ENCODE assay signal across 1 cellular context in genomic region chr5:132389051-132389331, GRCh38.
TF ChIP-seq lines count a peak whose summit lies in the region.

No MANE protein-coding gene starts in this region.

TF ChIP-seq in GM23338, 12 proteins besides CTCF, POLR2A, EP300 and RAD21 (continued from another document):
- TF ChIP-seq, protein P1, sequence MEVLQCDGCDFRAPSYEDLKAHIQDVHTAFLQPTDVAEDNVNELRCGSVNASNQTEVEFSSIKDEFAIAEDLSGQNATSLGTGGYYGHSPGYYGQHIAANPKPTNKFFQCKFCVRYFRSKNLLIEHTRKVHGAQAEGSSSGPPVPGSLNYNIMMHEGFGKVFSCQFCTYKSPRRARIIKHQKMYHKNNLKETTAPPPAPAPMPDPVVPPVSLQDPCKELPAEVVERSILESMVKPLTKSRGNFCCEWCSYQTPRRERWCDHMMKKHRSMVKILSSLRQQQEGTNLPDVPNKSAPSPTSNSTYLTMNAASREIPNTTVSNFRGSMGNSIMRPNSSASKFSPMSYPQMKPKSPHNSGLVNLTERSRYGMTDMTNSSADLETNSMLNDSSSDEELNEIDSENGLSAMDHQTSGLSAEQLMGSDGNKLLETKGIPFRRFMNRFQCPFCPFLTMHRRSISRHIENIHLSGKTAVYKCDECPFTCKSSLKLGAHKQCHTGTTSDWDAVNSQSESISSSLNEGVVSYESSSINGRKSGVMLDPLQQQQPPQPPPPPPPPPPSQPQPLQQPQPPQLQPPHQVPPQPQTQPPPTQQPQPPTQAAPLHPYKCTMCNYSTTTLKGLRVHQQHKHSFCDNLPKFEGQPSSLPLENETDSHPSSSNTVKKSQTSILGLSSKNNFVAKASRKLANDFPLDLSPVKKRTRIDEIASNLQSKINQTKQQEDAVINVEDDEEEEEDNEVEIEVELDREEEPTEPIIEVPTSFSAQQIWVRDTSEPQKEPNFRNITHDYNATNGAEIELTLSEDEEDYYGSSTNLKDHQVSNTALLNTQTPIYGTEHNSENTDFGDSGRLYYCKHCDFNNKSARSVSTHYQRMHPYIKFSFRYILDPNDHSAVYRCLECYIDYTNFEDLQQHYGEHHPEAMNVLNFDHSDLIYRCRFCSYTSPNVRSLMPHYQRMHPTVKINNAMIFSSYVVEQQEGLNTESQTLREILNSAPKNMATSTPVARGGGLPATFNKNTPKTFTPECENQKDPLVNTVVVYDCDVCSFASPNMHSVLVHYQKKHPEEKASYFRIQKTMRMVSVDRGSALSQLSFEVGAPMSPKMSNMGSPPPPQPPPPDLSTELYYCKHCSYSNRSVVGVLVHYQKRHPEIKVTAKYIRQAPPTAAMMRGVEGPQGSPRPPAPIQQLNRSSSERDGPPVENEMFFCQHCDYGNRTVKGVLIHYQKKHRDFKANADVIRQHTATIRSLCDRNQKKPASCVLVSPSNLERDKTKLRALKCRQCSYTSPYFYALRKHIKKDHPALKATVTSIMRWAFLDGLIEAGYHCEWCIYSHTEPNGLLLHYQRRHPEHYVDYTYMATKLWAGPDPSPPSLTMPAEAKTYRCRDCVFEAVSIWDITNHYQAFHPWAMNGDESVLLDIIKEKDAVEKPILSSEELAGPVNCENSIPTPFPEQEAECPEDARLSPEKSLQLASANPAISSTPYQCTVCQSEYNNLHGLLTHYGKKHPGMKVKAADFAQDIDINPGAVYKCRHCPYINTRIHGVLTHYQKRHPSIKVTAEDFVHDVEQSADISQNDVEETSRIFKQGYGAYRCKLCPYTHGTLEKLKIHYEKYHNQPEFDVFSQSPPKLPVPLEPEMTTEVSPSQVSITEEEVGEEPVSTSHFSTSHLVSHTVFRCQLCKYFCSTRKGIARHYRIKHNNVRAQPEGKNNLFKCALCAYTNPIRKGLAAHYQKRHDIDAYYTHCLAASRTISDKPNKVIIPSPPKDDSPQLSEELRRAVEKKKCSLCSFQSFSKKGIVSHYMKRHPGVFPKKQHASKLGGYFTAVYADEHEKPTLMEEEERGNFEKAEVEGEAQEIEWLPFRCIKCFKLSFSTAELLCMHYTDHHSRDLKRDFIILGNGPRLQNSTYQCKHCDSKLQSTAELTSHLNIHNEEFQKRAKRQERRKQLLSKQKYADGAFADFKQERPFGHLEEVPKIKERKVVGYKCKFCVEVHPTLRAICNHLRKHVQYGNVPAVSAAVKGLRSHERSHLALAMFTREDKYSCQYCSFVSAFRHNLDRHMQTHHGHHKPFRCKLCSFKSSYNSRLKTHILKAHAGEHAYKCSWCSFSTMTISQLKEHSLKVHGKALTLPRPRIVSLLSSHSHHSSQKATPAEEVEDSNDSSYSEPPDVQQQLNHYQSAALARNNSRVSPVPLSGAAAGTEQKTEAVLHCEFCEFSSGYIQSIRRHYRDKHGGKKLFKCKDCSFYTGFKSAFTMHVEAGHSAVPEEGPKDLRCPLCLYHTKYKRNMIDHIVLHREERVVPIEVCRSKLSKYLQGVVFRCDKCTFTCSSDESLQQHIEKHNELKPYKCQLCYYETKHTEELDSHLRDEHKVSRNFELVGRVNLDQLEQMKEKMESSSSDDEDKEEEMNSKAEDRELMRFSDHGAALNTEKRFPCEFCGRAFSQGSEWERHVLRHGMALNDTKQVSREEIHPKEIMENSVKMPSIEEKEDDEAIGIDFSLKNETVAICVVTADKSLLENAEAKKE (CRISPR knock-in tag; IDR thresholded peaks at IDR 0.05): no peak
- TF ChIP-seq, protein P2, sequence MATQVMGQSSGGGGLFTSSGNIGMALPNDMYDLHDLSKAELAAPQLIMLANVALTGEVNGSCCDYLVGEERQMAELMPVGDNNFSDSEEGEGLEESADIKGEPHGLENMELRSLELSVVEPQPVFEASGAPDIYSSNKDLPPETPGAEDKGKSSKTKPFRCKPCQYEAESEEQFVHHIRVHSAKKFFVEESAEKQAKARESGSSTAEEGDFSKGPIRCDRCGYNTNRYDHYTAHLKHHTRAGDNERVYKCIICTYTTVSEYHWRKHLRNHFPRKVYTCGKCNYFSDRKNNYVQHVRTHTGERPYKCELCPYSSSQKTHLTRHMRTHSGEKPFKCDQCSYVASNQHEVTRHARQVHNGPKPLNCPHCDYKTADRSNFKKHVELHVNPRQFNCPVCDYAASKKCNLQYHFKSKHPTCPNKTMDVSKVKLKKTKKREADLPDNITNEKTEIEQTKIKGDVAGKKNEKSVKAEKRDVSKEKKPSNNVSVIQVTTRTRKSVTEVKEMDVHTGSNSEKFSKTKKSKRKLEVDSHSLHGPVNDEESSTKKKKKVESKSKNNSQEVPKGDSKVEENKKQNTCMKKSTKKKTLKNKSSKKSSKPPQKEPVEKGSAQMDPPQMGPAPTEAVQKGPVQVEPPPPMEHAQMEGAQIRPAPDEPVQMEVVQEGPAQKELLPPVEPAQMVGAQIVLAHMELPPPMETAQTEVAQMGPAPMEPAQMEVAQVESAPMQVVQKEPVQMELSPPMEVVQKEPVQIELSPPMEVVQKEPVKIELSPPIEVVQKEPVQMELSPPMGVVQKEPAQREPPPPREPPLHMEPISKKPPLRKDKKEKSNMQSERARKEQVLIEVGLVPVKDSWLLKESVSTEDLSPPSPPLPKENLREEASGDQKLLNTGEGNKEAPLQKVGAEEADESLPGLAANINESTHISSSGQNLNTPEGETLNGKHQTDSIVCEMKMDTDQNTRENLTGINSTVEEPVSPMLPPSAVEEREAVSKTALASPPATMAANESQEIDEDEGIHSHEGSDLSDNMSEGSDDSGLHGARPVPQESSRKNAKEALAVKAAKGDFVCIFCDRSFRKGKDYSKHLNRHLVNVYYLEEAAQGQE (IDR thresholded peaks at IDR 0.05; ENCODE audit: unreplicated experiment): no peak
